Comparison of ENCODE assay signal across 29 cellular contexts in genomic region chr18:57973889-57974288, GRCh38.
"Had no signal": no experiment of that assay in that cellular context is flagged by ENCODE, and none has a peak within 500 bp of the region (broad histone marks: within the 10 kb centered on the region; RNA-seq: fewer than 3 reads in every experiment).

No MANE protein-coding gene starts in this region.

- H3K27ac ChIP-seq: neural progenitor cell, ovary, parathyroid adenoma, psoas muscle, sigmoid colon, suprapubic skin, testis, tibial artery, transverse colon, upper lobe of right lung, uterus had no signal

- H3K27ac Mint-ChIP-seq: naive thymus-derived CD4-positive, alpha-beta T cell; natural killer cell; nephron; neural progenitor cell; progenitor cell of endocrine pancreas; stimulated activated memory B cell treated with anti-CD40 and anti-IgM and Interleukin-4, amounts not matched to agents 10 μg/mL and 1 μg/mL and 100 μg/mL, for 72 hours; stimulated activated naive CD8-positive, alpha-beta T cell treated with anti-CD3 and anti-CD28 coated beads, Interleukin-15, amount 100 ng/mL, for 72 hours; type B pancreatic cell had no signal

- H3K9me3 Mint-ChIP-seq: natural killer cell; nephron; stimulated activated memory B cell treated with anti-CD40 and anti-IgM and Interleukin-4, amounts not matched to agents 10 μg/mL and 1 μg/mL and 100 μg/mL, for 72 hours; stimulated activated naive CD8-positive, alpha-beta T cell treated with anti-CD3 and anti-CD28 coated beads, Interleukin-15, amount 100 ng/mL, for 72 hours had no signal

- H3K36me3 Mint-ChIP-seq: naive thymus-derived CD4-positive, alpha-beta T cell; natural killer cell; neural progenitor cell; stimulated activated memory B cell treated with anti-CD40 and anti-IgM and Interleukin-4, amounts not matched to agents 10 μg/mL and 1 μg/mL and 100 μg/mL, for 72 hours; type B pancreatic cell had no signal

- H3K4me3 ChIP-seq: neural progenitor cell, ovary, psoas muscle, sigmoid colon, suprapubic skin, testis, tibial artery, transverse colon, upper lobe of right lung, uterus had no signal

- H3K27me3 ChIP-seq: neural progenitor cell, ovary, sigmoid colon, suprapubic skin, testis, tibial artery, transverse colon, upper lobe of right lung, uterus had no signal

- H3K4me2 ChIP-seq: neural progenitor cell had no signal

- ATAC-seq: naive thymus-derived CD4-positive, alpha-beta T cell; natural killer cell; psoas muscle; right cardiac atrium; stimulated activated memory B cell treated with anti-CD40 and anti-IgM and Interleukin-4, amounts not matched to agents 10 μg/mL and 1 μg/mL and 100 μg/mL, for 72 hours; stimulated activated naive CD8-positive, alpha-beta T cell treated with anti-CD3 and anti-CD28 coated beads, Interleukin-15, amount 100 ng/mL, for 72 hours; stimulated activated naive CD8-positive, alpha-beta T cell treated with anti-CD3 and anti-CD28 coated beads, Interleukin-15, Interleukin-2, amounts not matched to agents 100 U/mL and 50 U/mL, for 24 hours; upper lobe of right lung had no signal

- DNase-seq: naive thymus-derived CD4-positive, alpha-beta T cell; natural killer cell; occipital lobe; ovary; posterior cingulate gyrus; psoas muscle; right cardiac atrium; sigmoid colon; small intestine; stimulated activated CD4-positive, alpha-beta T cell treated with anti-CD3 and anti-CD28 coated beads, Interleukin-15, amount 100 ng/mL, for 24 hours; stimulated activated CD4-positive, alpha-beta T cell treated with anti-CD3 and anti-CD28 coated beads, Interleukin-2, amount 100 ng/mL, for 24 hours; stimulated activated CD4-positive, alpha-beta T cell treated with anti-CD3 and anti-CD28 coated beads, Interleukin-2, amount 100 ng/mL, for 48 hours; stimulated activated CD4-positive, alpha-beta T cell treated with anti-CD3 and anti-CD28 coated beads, Interleukin-4, amount 100 ng/mL, for 24 hours; stimulated activated naive CD4-positive, alpha-beta T cell; stimulated activated naive CD8-positive, alpha-beta T cell treated with anti-CD3 and anti-CD28 coated beads, Interleukin-15, amount 100 ng/mL, for 72 hours; stimulated activated naive CD8-positive, alpha-beta T cell treated with anti-CD3 and anti-CD28 coated beads, Interleukin-15, Interleukin-2, amounts not matched to agents 100 U/mL and 50 U/mL, for 24 hours; substantia nigra; testis; tibial artery; transverse colon; upper lobe of right lung; uterus had no signal

- H3K4me3 Mint-ChIP-seq: naive thymus-derived CD4-positive, alpha-beta T cell; natural killer cell; nephron; neural progenitor cell; stimulated activated memory B cell treated with anti-CD40 and anti-IgM and Interleukin-4, amounts not matched to agents 10 μg/mL and 1 μg/mL and 100 μg/mL, for 72 hours; stimulated activated naive CD8-positive, alpha-beta T cell treated with anti-CD3 and anti-CD28 coated beads, Interleukin-15, amount 100 ng/mL, for 72 hours; type B pancreatic cell had no signal

- FAIRE-seq: small intestine had no signal

- H3K36me3 ChIP-seq: neural progenitor cell, ovary, sigmoid colon, suprapubic skin, tibial artery, transverse colon, upper lobe of right lung, uterus had no signal

- H3K4me1 ChIP-seq: neural progenitor cell, parathyroid adenoma, psoas muscle, sigmoid colon, suprapubic skin, testis, tibial artery, uterus had no signal

- H3K9me3 ChIP-seq: ovary, psoas muscle, sigmoid colon, suprapubic skin, testis, tibial artery, transverse colon, upper lobe of right lung, uterus had no signal

- H3K79me2 ChIP-seq: parathyroid adenoma had no signal

- H2AFZ ChIP-seq: neural progenitor cell, parathyroid adenoma had no signal

- H3K4me1 Mint-ChIP-seq: neural progenitor cell had no signal

- H3K9ac ChIP-seq: neural progenitor cell, parathyroid adenoma had no signal

- H3K27me3 Mint-ChIP-seq: stimulated activated memory B cell treated with anti-CD40 and anti-IgM and Interleukin-4, amounts not matched to agents 10 μg/mL and 1 μg/mL and 100 μg/mL, for 72 hours; type B pancreatic cell had no signal
